Comparison of ENCODE assay signal across 8 cellular contexts in the genomic region with DNA sequence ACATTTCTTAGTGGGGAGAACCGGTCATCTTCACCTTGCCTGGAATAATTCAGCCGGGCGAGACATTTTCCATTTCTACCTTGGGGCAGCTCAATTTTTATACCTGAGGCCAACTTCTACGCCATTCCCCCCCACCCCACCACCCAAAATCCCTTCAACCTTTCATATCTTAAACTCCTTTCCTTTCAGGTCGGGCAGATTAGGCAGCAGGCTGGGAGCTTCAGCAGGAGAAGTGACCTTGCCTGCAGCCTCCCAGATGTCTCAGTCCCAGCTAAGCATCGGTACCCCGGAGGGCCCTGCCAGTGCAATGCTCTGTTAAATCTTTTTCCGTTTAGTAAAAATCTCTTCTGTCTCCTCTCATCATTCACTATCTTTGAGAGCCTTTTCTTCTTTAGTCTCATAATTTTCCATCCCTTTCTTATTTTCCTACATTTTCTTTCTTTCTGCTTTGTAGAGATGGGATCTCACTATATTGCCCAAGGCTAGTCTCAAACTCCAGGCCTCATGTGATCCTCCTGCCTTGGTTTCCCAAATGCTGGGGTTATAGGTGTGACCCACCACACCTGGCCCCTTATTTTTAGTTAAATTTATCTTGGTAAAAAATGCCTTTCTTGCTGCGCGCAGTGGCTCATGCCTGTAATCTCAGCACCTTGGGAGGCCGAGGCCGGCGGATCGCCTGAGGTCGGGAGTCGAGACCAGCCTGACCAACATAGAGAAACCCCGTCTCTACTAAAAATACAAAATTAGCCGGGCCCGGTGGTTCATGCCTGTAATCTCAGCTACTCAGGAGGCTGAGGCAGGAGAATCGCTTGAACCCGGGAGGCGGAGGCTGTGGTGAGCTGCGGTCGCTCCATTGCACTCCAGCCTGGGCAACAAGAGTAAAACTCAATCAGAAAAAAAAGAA. TPM values are rescaled to one million over a fixed set of nuclear protein-coding genes. Genes with fewer than 3 reads are reported as not detected.
DNase-seq lines count a peak whose midpoint lies in the region; ATAC-seq and TF ChIP-seq lines count a peak whose summit lies in the region.

No MANE protein-coding gene starts in this region.

- H3K4me3 ChIP-seq in OCI-LY3 (ENCODE audit: low read length) (peak overlapping the region; percentile 89), sigmoid colon (peak overlapping the region; percentile 37 to 54 (median 46))

- ATAC-seq in foreskin keratinocyte (no peak), GM21390 (IDR thresholded peaks at IDR 0.05; ENCODE audit: unreplicated experiment) (no peak), HG03108 (IDR thresholded peaks at IDR 0.05; ENCODE audit: unreplicated experiment) (no peak)

- intact Hi-C loops in sigmoid colon (cut with DNase I), result loop anchor here (1.0 to 2.0 kb wide), 3 partner anchors 26 to 74 kb away; no protein-coding TSS in a partner anchor

- peak overlapping the region; percentile 80; the same call in 1 of the 2 replicates for H3K9ac ChIP-seq in OCI-LY3 (ENCODE audit: low read length)

- H3K4me2 ChIP-seq in OCI-LY3 (ENCODE audit: low read length), result peak overlapping the region; percentile 91

- no peak overlapping the region for H2AFZ ChIP-seq in OCI-LY3 (ENCODE audit: low read depth, low read length)

- TF ChIP-seq EP300 in sigmoid colon (IDR thresholded peaks at IDR 0.05), result no peak

- no peaks in the 10 kb centered on the region for H4K20me1 ChIP-seq in OCI-LY3 (ENCODE audit: insufficient read depth, low read length)

- TF ChIP-seq CTCF in OCI-LY3 (IDR thresholded peaks at IDR 0.05; ENCODE audit: low read depth, low read length) (no peak), foreskin keratinocyte (conservative IDR thresholded peaks at IDR 0.05) (no peak), sigmoid colon (IDR thresholded peaks at IDR 0.05) (no peak)

- H3K36me3 ChIP-seq in OCI-LY3 (replicated peaks; ENCODE audit: low read depth, low read length) (no peaks in the 10 kb centered on the region), sigmoid colon (peaks cover 0 to 32% (median 6%) of the 10 kb centered on the region in 4 donors)

- H3K79me2 ChIP-seq in OCI-LY3 (ENCODE audit: low read length), result no peaks in the 10 kb centered on the region

- H3K4me1 ChIP-seq in OCI-LY3 (ENCODE audit: low read length), result peaks cover 26% of the 10 kb centered on the region
- H3K4me1 ChIP-seq in foreskin keratinocyte, result peaks cover 3% of the 10 kb centered on the region
- peaks cover 0 to 17% (median 11%) of the 10 kb centered on the region in 4 donors for H3K4me1 ChIP-seq in sigmoid colon

- no peak overlapping the region for H3K27ac ChIP-seq in OCI-LY3 (ENCODE audit: low read length)
- H3K27ac ChIP-seq in foreskin keratinocyte, result peak overlapping the region; percentile 78
- H3K27ac ChIP-seq in sigmoid colon, result peak overlapping the region; percentile 55 to 84 (median 72)

- DNase-seq in EH (ENCODE audit: low read depth), result peak; percentile 27
- no peak for DNase-seq in foreskin keratinocyte
- DNase-seq in sigmoid colon, result no peak
- no peak for DNase-seq in HuH-7.5 (ENCODE audit: low spot score)
- no peak for DNase-seq in kidney tubule cell (ENCODE audit: low spot score)

- H3K9me3 ChIP-seq in OCI-LY3 (ENCODE audit: insufficient read depth, low read length) (no peaks in the 10 kb centered on the region), sigmoid colon (no peaks in the 10 kb centered on the region)

- no peaks in the 10 kb centered on the region for H3K27me3 ChIP-seq in OCI-LY3 (ENCODE audit: low read depth, low read length)
- H3K27me3 ChIP-seq in foreskin keratinocyte, result no peaks in the 10 kb centered on the region
- no peaks in the 10 kb centered on the region for H3K27me3 ChIP-seq in sigmoid colon

- no peak for TF ChIP-seq POLR2A in sigmoid colon (IDR thresholded peaks at IDR 0.05)

- WGBS in sigmoid colon, 2 donors, result 51 to 67% methylated on average over 24 of the region's 24 CpGs

RNA-seq across cellular contexts. Expression of a gene that starts 1.2 kb away (rescaled TPM):
- total RNA-seq in foreskin keratinocyte (10.8 and 12.2 TPM in 2 replicates), sigmoid colon (100 to 1,000 TPM in 1 of 4 donors, 10 to 100 TPM in 3; 12.8 to 110 (median 30.9) TPM)
- polyA plus RNA-seq in foreskin keratinocyte (6.3 and 6.5 TPM in 2 replicates), sigmoid colon (10 to 100 TPM in 1 of 3 donors, 1 to 10 TPM in 2; 3.0 to 12.6 (median 6.0) TPM)
